ENCODE assay signal across 17 cellular contexts in genomic region chr9:33932078-33932807, GRCh38.
DNase-seq lines count a peak whose midpoint lies in the region; ATAC-seq, FAIRE-seq and TF ChIP-seq lines count a peak whose summit lies in the region.
"Had no signal": no experiment of that assay in that cellular context is flagged by ENCODE, and none has a peak within 500 bp of the region (broad histone marks: within the 10 kb centered on the region; RNA-seq: fewer than 3 reads in every experiment).

No MANE protein-coding gene starts in this region.

- TF ChIP-seq CTCF in HepG2 (CRISPR knock-in tag; IDR thresholded peaks at IDR 0.05) (no peak), gastrocnemius medialis (IDR thresholded peaks at IDR 0.05 in 4 of 5, conservative IDR thresholded peaks at IDR 0.05 in 1 of 5) (no peak)

- no peak overlapping the region for H3K27ac ChIP-seq in HepG2 (ENCODE audit: extremely low read length, insufficient read depth, low read length)
- no peak overlapping the region for H3K27ac ChIP-seq in gastrocnemius medialis

- whole genome bisulfite sequencing in HepG2 (ENCODE audit: low lambda C conversion rate) = 91% methylated on average over 20 of the region's 20 CpGs

- no peaks in the 10 kb centered on the region for H3K9me3 Mint-ChIP-seq in activated naive CD4-positive, alpha-beta T cell treated with anti-CD3 and anti-CD28 coated beads, Interleukin-2, amount 50 U/mL, for 72 hours
- no peaks in the 10 kb centered on the region for H3K9me3 Mint-ChIP-seq in activated T-helper 17 cell treated with anti-CD3 and anti-CD28 coated beads, Interleukin-2, amount 50 U/mL, for 72 hours
- H3K9me3 Mint-ChIP-seq: H9 had no signal

- ATAC-seq in activated naive CD4-positive, alpha-beta T cell treated with anti-CD3 and anti-CD28 coated beads, Interleukin-2, amount 50 U/mL, for 72 hours = no peak
- no peak for ATAC-seq in activated T-helper 17 cell treated with anti-CD3 and anti-CD28 coated beads, Interleukin-2, amount 50 U/mL, for 72 hours (replicated peaks)
- ATAC-seq in HepG2 (no peak), gastrocnemius medialis (peak; percentile 21 to 25), GM21825 (IDR thresholded peaks at IDR 0.05; ENCODE audit: unreplicated experiment) (no peak), GM21381 (IDR thresholded peaks at IDR 0.05; ENCODE audit: unreplicated experiment) (no peak)

- FAIRE-seq in HepG2 (lab: Jason Lieb, UNC) = no peak
- FAIRE-seq: A204.1 had no signal

- intact Hi-C loops in HepG2 (cut with micrococcal nuclease; ENCODE audit: unreplicated experiment) (no loop called here), gastrocnemius medialis (cut with DNase I; ENCODE audit: low total_unique reads) (no loop called here)

- BruUV-seq in HepG2 (replicated peaks; lab: Mats Ljungman, UMichigan) = no TSS peak

- no peak overlapping the region for H3K4me3 ChIP-seq in HepG2 (replicated peaks in 1 of 3; ENCODE audit: insufficient read depth in 1 of 3, low read depth in 2 of 3, low read length in 3 of 3)
- no peak overlapping the region for H3K4me3 ChIP-seq in gastrocnemius medialis

- no peaks in the 10 kb centered on the region for H3K79me2 ChIP-seq in HepG2 (ENCODE audit: insufficient read depth, low read length)

- H4K20me1 ChIP-seq in HepG2 (ENCODE audit: insufficient read depth, low read length) = no peaks in the 10 kb centered on the region

- no peak for DNase-seq in activated naive CD4-positive, alpha-beta T cell treated with anti-CD3 and anti-CD28 coated beads, Interleukin-2, amount 50 U/mL, for 72 hours (ENCODE audit: low spot score in 2 of 2)
- no peak for DNase-seq in activated naive CD4-positive, alpha-beta T cell treated with Interleukin-2 at 50 U/mL for 16 hours
- peak; percentile 28 for DNase-seq in HepG2 (ENCODE audit: low spot score)
- no peak for DNase-seq in gastrocnemius medialis
- no peak for DNase-seq in DMS 273 treated with DMSO at 0.1 percent for 48 hours (lab: John Stamatoyannopoulos, UW)
- DNase-seq: C1 segment of cervical spinal cord, COR-L47, H9, MV-4-11, NCI-H146, NCI-H2081 treated with DMSO at 0.1 percent for 48 hours, NCI-H226, NCI-H526 treated with DMSO at 0.1 percent for 48 hours had no signal

- no peak overlapping the region for H3K9ac ChIP-seq in HepG2 (ENCODE audit: insufficient read depth, low read depth, low read length)

- no peaks in the 10 kb centered on the region for H3K9me3 ChIP-seq in HepG2 (ENCODE audit: low read length)
- H3K9me3 ChIP-seq in gastrocnemius medialis = no peaks in the 10 kb centered on the region

- no peak overlapping the region for H3K4me2 ChIP-seq in HepG2 (ENCODE audit: low read depth, low read length)

- H3K36me3 ChIP-seq in HepG2 (replicated peaks in 1 of 2; ENCODE audit: control insufficient read depth in 1 of 2, insufficient read depth in 2 of 2, low read length in 2 of 2) (peaks cover 42 to 78% of the 10 kb centered on the region in 2 experiments), gastrocnemius medialis (peaks cover 0 to 75% of the 10 kb centered on the region in 2 donors)

- H3K27me3 ChIP-seq in HepG2 (ENCODE audit: control insufficient read depth in 1 of 2, insufficient read depth in 2 of 2, low read length in 2 of 2) (no peaks in the 10 kb centered on the region), gastrocnemius medialis (no peaks in the 10 kb centered on the region)

- no peak overlapping the region for H3K4me3 Mint-ChIP-seq in activated T-helper 17 cell treated with anti-CD3 and anti-CD28 coated beads, Interleukin-2, amount 50 U/mL, for 72 hours
- H3K4me3 Mint-ChIP-seq: H9 had no signal

- in situ Hi-C loops in HepG2 (cut with HindIII; ENCODE audit: extremely low pct_ligation_motif_present, low pct_unique_long_range_greater_than_20kb) (no loop called here), gastrocnemius medialis (cut with MboI; ENCODE audit: low sequenced_read_pairs in 4 of 4) (loop anchor here in 1 of 4 donors (25.0 kb wide), 1 partner anchor 130 kb away; no protein-coding TSS in a partner anchor)

- TF ChIP-seq EP300 in HepG2 (IDR thresholded peaks at IDR 0.05; ENCODE audit: low read depth in 2 of 2, low read length in 2 of 2) = no peak; a peak in 1 of 4 replicates
- no peak for TF ChIP-seq EP300 in HepG2 (CRISPR knock-in tag; IDR thresholded peaks at IDR 0.05; ENCODE audit: borderline replicate concordance)

- no peak for TF ChIP-seq POLR2A in HepG2 (IDR thresholded peaks at IDR 0.05; ENCODE audit: insufficient read depth in 1 of 2, low read depth in 2 of 2, low read length in 2 of 2)
- TF ChIP-seq POLR2A in gastrocnemius medialis (IDR thresholded peaks at IDR 0.05) = no peak

- H3K36me3 Mint-ChIP-seq in activated naive CD4-positive, alpha-beta T cell treated with anti-CD3 and anti-CD28 coated beads, Interleukin-2, amount 50 U/mL, for 72 hours = peaks cover 7 to 10% of the 10 kb centered on the region in 2 donors
- H3K36me3 Mint-ChIP-seq in activated T-helper 17 cell treated with anti-CD3 and anti-CD28 coated beads, Interleukin-2, amount 50 U/mL, for 72 hours (ENCODE audit: low read depth) = peaks cover 98% of the 10 kb centered on the region

- CTCF ChIA-PET in HepG2 (lab: Yijun Ruan, JAX; ENCODE audit: low intra/inter-chr PET ratio, low total read pairs) = no interaction called here

- H3K4me1 Mint-ChIP-seq in activated T-helper 17 cell treated with anti-CD3 and anti-CD28 coated beads, Interleukin-2, amount 50 U/mL, for 72 hours = peaks cover 4% of the 10 kb centered on the region

- H3K27me3 Mint-ChIP-seq in activated T-helper 17 cell treated with anti-CD3 and anti-CD28 coated beads, Interleukin-2, amount 50 U/mL, for 72 hours = no peaks in the 10 kb centered on the region

- peaks cover 54% of the 10 kb centered on the region for H3K4me1 ChIP-seq in HepG2 (ENCODE audit: insufficient read depth, low read length)
- no peaks in the 10 kb centered on the region for H3K4me1 ChIP-seq in gastrocnemius medialis

- no peak for TF ChIP-seq RAD21 in HepG2 (CRISPR knock-in tag; IDR thresholded peaks at IDR 0.05)

- peak overlapping the region; percentile 26 to 78 for H3K27ac Mint-ChIP-seq in activated naive CD4-positive, alpha-beta T cell treated with anti-CD3 and anti-CD28 coated beads, Interleukin-2, amount 50 U/mL, for 72 hours
- peak overlapping the region; percentile 53 for H3K27ac Mint-ChIP-seq in activated T-helper 17 cell treated with anti-CD3 and anti-CD28 coated beads, Interleukin-2, amount 50 U/mL, for 72 hours

- POLR2A ChIA-PET in HepG2 (lab: Yijun Ruan, JAX) = no interaction called here

- H2AFZ ChIP-seq in HepG2 (ENCODE audit: low read length) = no peak overlapping the region

TF ChIP-seq in HepG2, 621 proteins besides CTCF, POLR2A, EP300 and RAD21 (continues in another document):
- peak; percentile 18; the same call in 1 of the 2 replicates for TF ChIP-seq HMG20A (CRISPR knock-in tag; IDR thresholded peaks at IDR 0.05; ENCODE audit: borderline replicate concordance)
- peak; percentile 63 for TF ChIP-seq RARA (CRISPR knock-in tag; IDR thresholded peaks at IDR 0.05)
- peak; percentile 26; the same call in 1 of the 2 replicates for TF ChIP-seq ARID5B (CRISPR knock-in tag; IDR thresholded peaks at IDR 0.05)
- no peak for TF ChIP-seq PHF5A (CRISPR knock-in tag; IDR thresholded peaks at IDR 0.05; ENCODE audit: low read depth, unreplicated experiment)
- TF ChIP-seq ZNF180 (CRISPR knock-in tag; IDR thresholded peaks at IDR 0.05; ENCODE audit: borderline replicate concordance, low read depth) = no peak
- TF ChIP-seq, protein P1, sequence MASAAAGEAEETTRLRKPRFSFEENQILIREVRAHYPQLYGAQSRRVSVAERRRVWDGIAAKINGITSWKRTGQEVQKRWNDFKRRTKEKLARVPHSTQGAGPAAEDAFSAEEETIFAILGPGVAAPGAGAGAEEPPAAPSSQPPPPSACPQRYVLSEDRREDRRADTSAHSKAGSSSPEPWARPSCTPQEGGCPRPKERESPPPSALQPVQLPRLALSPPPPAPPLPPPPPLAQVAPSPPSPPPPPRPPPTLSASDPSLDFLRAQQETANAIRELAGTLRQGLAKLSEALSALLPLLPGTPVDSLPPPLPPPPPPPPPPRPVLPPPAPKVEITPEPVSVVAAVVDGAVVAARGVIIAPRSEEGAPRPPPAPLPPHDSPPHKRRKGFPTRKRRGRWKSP (CRISPR knock-in tag; IDR thresholded peaks at IDR 0.05) = no peak
- TF ChIP-seq ZNF101 (CRISPR knock-in tag; IDR thresholded peaks at IDR 0.05; ENCODE audit: borderline replicate concordance, low read depth) = no peak
- no peak for TF ChIP-seq ZNF788 (CRISPR knock-in tag; IDR thresholded peaks at IDR 0.05; ENCODE audit: borderline replicate concordance)

Comparison
In these comparisons a context has a peak if more than half of its experiments do, and no peak if none do; other contexts are left out.
1. ATAC-seq: peak in gastrocnemius medialis (2 of 2); none in activated naive CD4-positive, alpha-beta T cell treated with anti-CD3 and anti-CD28 coated beads, Interleukin-2, amount 50 U/mL, for 72 hours (0 of 2), activated T-helper 17 cell treated with anti-CD3 and anti-CD28 coated beads, Interleukin-2, amount 50 U/mL, for 72 hours (single experiment), HepG2 (single experiment), GM21825 (single experiment) and GM21381 (single experiment).